In genomic region chr5:66207800-66208561, GRCh38 we compare ENCODE assay signal across 18 cellular contexts.
DNase-seq lines count a peak whose midpoint lies in the region; ATAC-seq, FAIRE-seq and TF ChIP-seq lines count a peak whose summit lies in the region.
"Had no signal": no experiment of that assay in that cellular context is flagged by ENCODE, and none has a peak within 500 bp of the region (broad histone marks: within the 10 kb centered on the region; RNA-seq: fewer than 3 reads in every experiment).

No MANE protein-coding gene starts in this region.

- no peaks in the 10 kb centered on the region for H3K27me3 ChIP-seq in suprapubic skin

- H3K27ac ChIP-seq in suprapubic skin = peak overlapping the region; percentile 66
- H3K27ac ChIP-seq: thoracic aorta had no signal

- H3K36me3 ChIP-seq in suprapubic skin = no peaks in the 10 kb centered on the region
- H3K36me3 ChIP-seq: thoracic aorta had no signal

- TF ChIP-seq CTCF in epithelial cell of esophagus (IDR thresholded peaks at IDR 0.05; ENCODE audit: insufficient read depth, low read depth, low read length, missing control alignments) = no peak
- TF ChIP-seq CTCF in suprapubic skin (IDR thresholded peaks at IDR 0.05) = no peak

- peaks cover 9% of the 10 kb centered on the region for H3K4me1 ChIP-seq in suprapubic skin

- no peak for FAIRE-seq in GM12891 (lab: Jason Lieb, UNC)
- FAIRE-seq: GM18507, TTC549 had no signal

- TF ChIP-seq EP300 in suprapubic skin (IDR thresholded peaks at IDR 0.05) = no peak

- ATAC-seq in SK-N-SH treated with all-trans-retinoic acid at 6 μM for 48 hours = no peak
- ATAC-seq in GM19035 (IDR thresholded peaks at IDR 0.05; ENCODE audit: unreplicated experiment) = no peak
- ATAC-seq: natural killer cell treated with Interleukin-12 subunit alpha and Interleukin-12 subunit beta and Interleukin-15 and Interleukin-18, amount 100 ng/mL, for 72 hours had no signal

- H3K9me3 ChIP-seq in suprapubic skin = no peaks in the 10 kb centered on the region
- H3K9me3 ChIP-seq: SK-N-SH, thoracic aorta had no signal

- H3K4me3 ChIP-seq in epithelial cell of esophagus (ENCODE audit: low read length) = no peak overlapping the region
- H3K4me3 ChIP-seq in suprapubic skin = no peak overlapping the region
- H3K4me3 ChIP-seq: thoracic aorta had no signal

- TF ChIP-seq POLR2A in suprapubic skin (IDR thresholded peaks at IDR 0.05) (no peak), GM12891 (IDR thresholded peaks at IDR 0.05; ENCODE audit: low read depth, low read length) (no peak)

- WGBS in suprapubic skin = 57% methylated on average over 10 of the region's 10 CpGs

- DNase-seq in MV-4-11 (lab: John Stamatoyannopoulos, UW) (peak; percentile 87), epithelial cell of esophagus (ENCODE audit: low read depth) (peak; percentile 60), left kidney (ENCODE audit: low read depth, low spot score) (peak; percentile 93), suprapubic skin (ENCODE audit: low spot score in 2 of 2) (no peak), GM12891 (ENCODE audit: insufficient read length, low spot score) (no peak)
- no peak for DNase-seq in effector CD4-positive, alpha-beta T cell
- DNase-seq: activated CD4-positive, alpha-beta T cell treated with anti-CD3 and anti-CD28 coated beads for 48 hours; activated naive CD4-positive, alpha-beta T cell treated with Interleukin-2 at 50 U/mL for 16 hours; NCI-H2081 treated with DMSO at 0.1 percent for 48 hours; NCI-H526 treated with DMSO at 0.1 percent for 48 hours; SK-N-SH; stimulated activated CD4-positive, alpha-beta T cell treated with anti-CD3 and anti-CD28 coated beads, Interleukin-2, amount 100 ng/mL, for 48 hours had no signal

TF ChIP-seq in SK-N-SH treated with all-trans-retinoic acid at 6 μM for 48 hours, 23 proteins besides CTCF, POLR2A, EP300 and RAD21 (continues in another document):
- TF ChIP-seq ZFP3 (CRISPR knock-in tag; IDR thresholded peaks at IDR 0.05) (no peak), OSR1 (CRISPR knock-in tag; IDR thresholded peaks at IDR 0.05) (no peak), ZNF8 (CRISPR knock-in tag; IDR thresholded peaks at IDR 0.05) (no peak), TCF4 (CRISPR knock-in tag; IDR thresholded peaks at IDR 0.05; ENCODE audit: borderline replicate concordance) (no peak), ARNTL (CRISPR knock-in tag; IDR thresholded peaks at IDR 0.05; ENCODE audit: borderline replicate concordance, low read depth) (no peak), PATZ1 (CRISPR knock-in tag; IDR thresholded peaks at IDR 0.05; ENCODE audit: borderline replicate concordance) (no peak), TOX (CRISPR knock-in tag; IDR thresholded peaks at IDR 0.05; ENCODE audit: borderline replicate concordance) (no peak), CREB5 (CRISPR knock-in tag; IDR thresholded peaks at IDR 0.05; ENCODE audit: low read depth) (no peak), ZNF565 (CRISPR knock-in tag; conservative IDR thresholded peaks at IDR 0.05; ENCODE audit: low read depth) (no peak), ISL1 (CRISPR knock-in tag; IDR thresholded peaks at IDR 0.05) (no peak), SNAI2 (CRISPR knock-in tag; IDR thresholded peaks at IDR 0.05) (no peak), PPARA (CRISPR knock-in tag; IDR thresholded peaks at IDR 0.05; ENCODE audit: borderline replicate concordance) (no peak)

TF ChIP-seq in GM12891, 5 proteins besides CTCF, POLR2A, EP300 and RAD21:
- TF ChIP-seq TAF1 (IDR thresholded peaks at IDR 0.05; ENCODE audit: low read depth, low read length) = no peak
- TF ChIP-seq SPI1 (IDR thresholded peaks at IDR 0.05; ENCODE audit: low read depth, low read length) = no peak
- TF ChIP-seq PAX5 (IDR thresholded peaks at IDR 0.05; ENCODE audit: insufficient read depth, low read length, severe bottlenecking) = no peak
- no peak for TF ChIP-seq POU2F2 (IDR thresholded peaks at IDR 0.05; ENCODE audit: low read depth, low read length)
- TF ChIP-seq POLR2AphosphoS5 (IDR thresholded peaks at IDR 0.05; ENCODE audit: low read depth, low read length) = no peak

Comparison
In these comparisons a context has a peak if more than half of its experiments do, and no peak if none do; other contexts are left out.
1. DNase-seq: peak in MV-4-11 (single experiment), epithelial cell of esophagus (single experiment) and left kidney (single experiment); none in suprapubic skin (0 of 2), effector CD4-positive, alpha-beta T cell (single experiment) and GM12891 (single experiment).